1 cellular context compared by ENCODE assay signal in genomic region chr19:54324071-54324470, GRCh38.
TF ChIP-seq lines count a peak whose summit lies in the region.

No MANE protein-coding gene starts in this region.

TF ChIP-seq in H1, 55 proteins besides CTCF, POLR2A, EP300 and RAD21:
- TF ChIP-seq ASH2L (IDR thresholded peaks at IDR 0.05; ENCODE audit: low read length), result no peak
- peak; percentile 78 for TF ChIP-seq POU5F1 (IDR thresholded peaks at IDR 0.05; ENCODE audit: low read depth, low read length)
- TF ChIP-seq TBP (IDR thresholded peaks at IDR 0.05; ENCODE audit: low read depth, low read length), result no peak
- no peak for TF ChIP-seq RBBP5 (IDR thresholded peaks at IDR 0.05; ENCODE audit: borderline replicate concordance, low read depth, low read length)
- TF ChIP-seq YY1 (IDR thresholded peaks at IDR 0.05; ENCODE audit: low read depth, low read length), result peak; percentile 13; the same call in 1 of the 2 replicates
- no peak for TF ChIP-seq EZH2 (IDR thresholded peaks at IDR 0.05; ENCODE audit: low read depth, low read length, severe bottlenecking)
